ENCODE assay signal across 28 cellular contexts in the genomic region with DNA sequence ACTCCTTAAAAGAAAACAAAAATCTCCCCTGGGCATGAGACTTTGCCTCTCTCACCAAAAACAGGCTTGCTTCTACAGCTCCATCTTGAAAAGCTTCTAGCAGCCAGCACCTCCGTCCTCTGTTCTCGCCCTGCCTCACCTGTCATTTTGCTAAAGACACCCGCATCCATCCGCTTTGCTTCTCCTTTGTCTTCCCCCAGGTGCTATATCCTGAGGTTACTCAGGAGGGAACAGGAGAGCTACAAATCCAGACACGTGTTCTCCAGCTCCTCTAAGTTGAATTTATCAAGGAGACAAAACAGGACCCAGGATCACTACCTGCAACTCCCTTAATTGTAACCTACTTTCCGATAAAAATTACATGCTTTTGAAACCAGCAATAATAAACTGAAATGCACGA.
DNase-seq lines count a peak whose midpoint lies in the region; ATAC-seq and TF ChIP-seq lines count a peak whose summit lies in the region.
"Had no signal": no experiment of that assay in that cellular context is flagged by ENCODE, and none has a peak within 500 bp of the region (broad histone marks: within the 10 kb centered on the region; RNA-seq: fewer than 3 reads in every experiment).

No MANE protein-coding gene starts in this region.

- no peak for TF ChIP-seq CTCF in WTC11 (IDR thresholded peaks at IDR 0.05)
- TF ChIP-seq CTCF in Peyer's patch (IDR thresholded peaks at IDR 0.05), result no peak

- TF ChIP-seq POLR2A in Peyer's patch (IDR thresholded peaks at IDR 0.05), result no peak

- CTCF ChIA-PET in WTC11 (lab: Charles Lee), result interaction anchor here (1.2 to 1.6 kb wide), 3 partner anchors 9 to 44 kb away, joined by 3 to 7 read pairs (median 5); no protein-coding TSS in a partner anchor

- H3K4me1 ChIP-seq in Peyer's patch, result no peaks in the 10 kb centered on the region
- H3K4me1 ChIP-seq: Caco-2, SJCRH30 had no signal

- DNase-seq in NCI-H1417 (lab: John Stamatoyannopoulos, UW) (peak in 2 of 3 experiments; percentile 6 to 42), NCI-H1417 treated with DMSO at 0.1 percent for 48 hours (lab: John Stamatoyannopoulos, UW) (no peak), NCI-H146 treated with DMSO at 0.1 percent for 48 hours (lab: John Stamatoyannopoulos, UW; ENCODE audit: unreplicated experiment) (peak; percentile 81), WTC11 (ENCODE audit: low spot score) (no peak), iPS-NIHi7 (ENCODE audit: extremely low spot score) (peak; percentile 27), Peyer's patch (no peak), MG63 (no peak)
- DNase-seq: Caco-2; CD8-positive, alpha-beta T cell; GDM1; HCEC 1CT; NCI-H1092; NCI-H1694; NCI-H2107; NCI-H226; NCI-H510A; NCI-H774; PC-3; SJCRH30; T-helper 17 cell had no signal

- no peak overlapping the region for H3K4me3 Mint-ChIP-seq in WTC11
- H3K4me3 Mint-ChIP-seq in activated T-helper 17 cell treated with anti-CD3 and anti-CD28 coated beads, Interleukin-2, amount 50 U/mL, for 72 hours, result no peak overlapping the region
- H3K4me3 Mint-ChIP-seq: B cell; CD8-positive, alpha-beta T cell; IgD-negative memory B cell; T-helper 17 cell had no signal

- H3K9me3 ChIP-seq in Peyer's patch, result no peaks in the 10 kb centered on the region
- H3K9me3 ChIP-seq in MG63, result no peaks in the 10 kb centered on the region
- H3K9me3 ChIP-seq: Caco-2, SJCRH30 had no signal

- POLR2A ChIA-PET in WTC11 (lab: Charles Lee), result no interaction called here

- no peaks in the 10 kb centered on the region for H3K27me3 ChIP-seq in Peyer's patch
- H3K27me3 ChIP-seq in MG63, result no peaks in the 10 kb centered on the region
- H3K27me3 ChIP-seq: SJCRH30 had no signal

- no peak overlapping the region for H3K27ac ChIP-seq in Peyer's patch
- H3K27ac ChIP-seq: 22Rv1, C4-2B, KMS-11, SJCRH30 had no signal

- no peaks in the 10 kb centered on the region for H3K9me3 Mint-ChIP-seq in WTC11
- H3K9me3 Mint-ChIP-seq in activated T-helper 17 cell treated with anti-CD3 and anti-CD28 coated beads, Interleukin-2, amount 50 U/mL, for 72 hours, result no peaks in the 10 kb centered on the region
- H3K9me3 Mint-ChIP-seq: CD8-positive, alpha-beta T cell had no signal

- peak; percentile 85 for ATAC-seq in WTC11
- ATAC-seq in activated T-helper 17 cell treated with anti-CD3 and anti-CD28 coated beads, Interleukin-2, amount 50 U/mL, for 72 hours (replicated peaks), result no peak
- ATAC-seq: CD8-positive, alpha-beta T cell; GM12878; PC-3; Right ventricle myocardium inferior; T-helper 17 cell had no signal

- H3K27ac Mint-ChIP-seq in WTC11, result no peak overlapping the region
- H3K27ac Mint-ChIP-seq in activated T-helper 17 cell treated with anti-CD3 and anti-CD28 coated beads, Interleukin-2, amount 50 U/mL, for 72 hours, result no peak overlapping the region
- H3K27ac Mint-ChIP-seq: B cell; CD8-positive, alpha-beta T cell; IgD-negative memory B cell; T-helper 17 cell had no signal

- no peak overlapping the region for H3K4me3 ChIP-seq in Peyer's patch
- H3K4me3 ChIP-seq in MG63, result no peak overlapping the region
- H3K4me3 ChIP-seq: GM12878, SJCRH30 had no signal

- no peaks in the 10 kb centered on the region for H3K27me3 Mint-ChIP-seq in WTC11 (ENCODE audit: low read depth)
- H3K27me3 Mint-ChIP-seq in activated T-helper 17 cell treated with anti-CD3 and anti-CD28 coated beads, Interleukin-2, amount 50 U/mL, for 72 hours, result no peaks in the 10 kb centered on the region
- H3K27me3 Mint-ChIP-seq: B cell, IgD-negative memory B cell, T-helper 17 cell had no signal

- H3K36me3 ChIP-seq in Peyer's patch (no peaks in the 10 kb centered on the region), MG63 (no peaks in the 10 kb centered on the region)
- H3K36me3 ChIP-seq: SJCRH30 had no signal

- no peaks in the 10 kb centered on the region; the same call in 1 of the 2 replicates for H3K36me3 Mint-ChIP-seq in WTC11
- H3K36me3 Mint-ChIP-seq in activated T-helper 17 cell treated with anti-CD3 and anti-CD28 coated beads, Interleukin-2, amount 50 U/mL, for 72 hours (ENCODE audit: low read depth), result no peaks in the 10 kb centered on the region
- H3K36me3 Mint-ChIP-seq: CD8-positive, alpha-beta T cell had no signal

- peaks cover 34% of the 10 kb centered on the region for H3K4me1 Mint-ChIP-seq in WTC11
- H3K4me1 Mint-ChIP-seq in activated T-helper 17 cell treated with anti-CD3 and anti-CD28 coated beads, Interleukin-2, amount 50 U/mL, for 72 hours, result no peaks in the 10 kb centered on the region
- H3K4me1 Mint-ChIP-seq: B cell, IgD-negative memory B cell, T-helper 17 cell had no signal

TF ChIP-seq in WTC11, 78 proteins besides CTCF, POLR2A, EP300 and RAD21:
- TF ChIP-seq, protein P1, sequence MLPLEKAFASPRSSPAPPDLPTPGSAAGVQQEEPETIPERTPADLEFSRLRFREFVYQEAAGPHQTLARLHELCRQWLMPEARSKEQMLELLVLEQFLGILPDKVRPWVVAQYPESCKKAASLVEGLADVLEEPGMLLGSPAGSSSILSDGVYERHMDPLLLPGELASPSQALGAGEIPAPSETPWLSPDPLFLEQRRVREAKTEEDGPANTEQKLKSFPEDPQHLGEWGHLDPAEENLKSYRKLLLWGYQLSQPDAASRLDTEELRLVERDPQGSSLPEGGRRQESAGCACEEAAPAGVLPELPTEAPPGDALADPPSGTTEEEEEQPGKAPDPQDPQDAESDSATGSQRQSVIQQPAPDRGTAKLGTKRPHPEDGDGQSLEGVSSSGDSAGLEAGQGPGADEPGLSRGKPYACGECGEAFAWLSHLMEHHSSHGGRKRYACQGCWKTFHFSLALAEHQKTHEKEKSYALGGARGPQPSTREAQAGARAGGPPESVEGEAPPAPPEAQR (CRISPR knock-in tag; IDR thresholded peaks at IDR 0.05), result no peak
- TF ChIP-seq, protein P2, sequence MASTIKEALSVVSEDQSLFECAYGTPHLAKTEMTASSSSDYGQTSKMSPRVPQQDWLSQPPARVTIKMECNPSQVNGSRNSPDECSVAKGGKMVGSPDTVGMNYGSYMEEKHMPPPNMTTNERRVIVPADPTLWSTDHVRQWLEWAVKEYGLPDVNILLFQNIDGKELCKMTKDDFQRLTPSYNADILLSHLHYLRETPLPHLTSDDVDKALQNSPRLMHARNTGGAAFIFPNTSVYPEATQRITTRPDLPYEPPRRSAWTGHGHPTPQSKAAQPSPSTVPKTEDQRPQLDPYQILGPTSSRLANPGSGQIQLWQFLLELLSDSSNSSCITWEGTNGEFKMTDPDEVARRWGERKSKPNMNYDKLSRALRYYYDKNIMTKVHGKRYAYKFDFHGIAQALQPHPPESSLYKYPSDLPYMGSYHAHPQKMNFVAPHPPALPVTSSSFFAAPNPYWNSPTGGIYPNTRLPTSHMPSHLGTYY (CRISPR knock-in tag; IDR thresholded peaks at IDR 0.05), result no peak
- TF ChIP-seq NFE2L1 (CRISPR knock-in tag; IDR thresholded peaks at IDR 0.05) (no peak), SOX15 (CRISPR knock-in tag; IDR thresholded peaks at IDR 0.05) (no peak), PRRX2 (CRISPR knock-in tag; IDR thresholded peaks at IDR 0.05) (no peak)
- TF ChIP-seq, protein P3, sequence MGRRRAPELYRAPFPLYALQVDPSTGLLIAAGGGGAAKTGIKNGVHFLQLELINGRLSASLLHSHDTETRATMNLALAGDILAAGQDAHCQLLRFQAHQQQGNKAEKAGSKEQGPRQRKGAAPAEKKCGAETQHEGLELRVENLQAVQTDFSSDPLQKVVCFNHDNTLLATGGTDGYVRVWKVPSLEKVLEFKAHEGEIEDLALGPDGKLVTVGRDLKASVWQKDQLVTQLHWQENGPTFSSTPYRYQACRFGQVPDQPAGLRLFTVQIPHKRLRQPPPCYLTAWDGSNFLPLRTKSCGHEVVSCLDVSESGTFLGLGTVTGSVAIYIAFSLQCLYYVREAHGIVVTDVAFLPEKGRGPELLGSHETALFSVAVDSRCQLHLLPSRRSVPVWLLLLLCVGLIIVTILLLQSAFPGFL (CRISPR knock-in tag; IDR thresholded peaks at IDR 0.05; ENCODE audit: borderline replicate concordance), result no peak

Comparison
In these comparisons a context has a peak if more than half of its experiments do, and no peak if none do; other contexts are left out.
1. DNase-seq: peak in NCI-H1417 (2 of 3), NCI-H146 treated with DMSO at 0.1 percent for 48 hours (single experiment) and iPS-NIHi7 (single experiment); none in NCI-H1417 treated with DMSO at 0.1 percent for 48 hours (single experiment), WTC11 (single experiment), Peyer's patch (0 of 3) and MG63 (single experiment).